Comparison of ENCODE assay signal across 8 cellular contexts in the genomic region with DNA sequence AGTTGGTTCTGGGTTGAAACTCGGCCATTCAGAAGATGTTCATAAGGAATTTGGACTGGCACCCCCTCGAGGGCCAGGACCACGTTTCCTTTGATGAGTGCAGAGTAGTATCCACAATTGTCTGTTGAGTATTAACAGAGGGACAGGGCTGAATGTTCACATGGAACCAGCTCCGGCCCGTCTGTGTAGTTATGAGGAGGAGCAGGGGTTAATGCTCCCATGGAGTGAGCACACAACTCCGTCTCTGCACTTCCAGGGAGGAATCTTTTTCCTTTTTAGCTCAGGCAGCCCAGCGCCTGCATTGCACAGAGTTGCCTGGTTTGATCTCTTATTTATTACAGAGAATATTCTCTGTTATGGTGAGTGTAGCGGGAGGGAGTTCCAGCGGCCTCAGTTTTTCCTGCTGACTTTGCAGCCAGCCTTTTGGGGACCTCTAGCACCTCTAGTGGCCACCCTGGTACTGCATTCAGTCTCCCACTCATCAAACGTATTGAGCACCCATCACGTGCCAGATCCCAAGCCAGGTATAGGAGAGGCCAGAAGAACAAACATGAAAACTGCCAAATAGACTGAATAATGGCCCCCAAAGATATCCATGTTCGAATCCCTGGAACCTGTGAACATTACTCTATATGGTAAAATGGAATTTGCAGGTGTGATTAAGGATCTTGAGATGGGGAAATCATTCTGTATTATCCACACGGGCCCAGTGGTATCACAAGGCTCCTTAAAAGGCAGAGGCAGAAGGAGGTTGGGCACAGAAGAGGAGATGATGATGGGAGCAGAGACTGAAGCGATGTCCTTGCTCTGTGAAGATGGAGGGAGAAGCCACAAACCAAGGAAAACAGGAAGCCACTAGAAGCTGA.
DNase-seq lines count a peak whose midpoint lies in the region; ATAC-seq lines count a peak whose summit lies in the region.

No MANE protein-coding gene starts in this region.

- peak; percentile 98 for ATAC-seq in left lobe of liver

- peak; percentile 44 to 67 (median 60) for DNase-seq in NCI-H1417 (lab: John Stamatoyannopoulos, UW)
- DNase-seq in NCI-H1417 treated with DMSO at 0.1 percent for 48 hours (lab: John Stamatoyannopoulos, UW), result no peak
- peak; percentile 31 for DNase-seq in NCI-H2107 (lab: John Stamatoyannopoulos, UW)
- DNase-seq in activated CD4-positive, alpha-beta T cell treated with anti-CD3 and anti-CD28 coated beads for 1 hour, result peak; percentile 28
- DNase-seq in cerebellum (ENCODE audit: low spot score), result peak; percentile 43
- peak; percentile 71 for DNase-seq in left lobe of liver (ENCODE audit: low spot score)
- DNase-seq in stimulated activated CD4-positive, alpha-beta T cell treated with anti-CD3 and anti-CD28 coated beads, TNF-alpha, amount 100 ng/mL, for 24 hours (ENCODE audit: low read depth in 3 of 3), result peak; percentile 31 to 66 (median 37)
- DNase-seq in cortex of kidney (lab: John Stamatoyannopoulos, UW), result no peak

Comparison
In these comparisons a context has a peak if more than half of its experiments do, and no peak if none do; other contexts are left out.
1. DNase-seq: peak in NCI-H1417 (3 of 3), NCI-H2107 (single experiment), activated CD4-positive, alpha-beta T cell treated with anti-CD3 and anti-CD28 coated beads for 1 hour (single experiment), cerebellum (single experiment), left lobe of liver (single experiment) and stimulated activated CD4-positive, alpha-beta T cell treated with anti-CD3 and anti-CD28 coated beads, TNF-alpha, amount 100 ng/mL, for 24 hours (3 of 3); none in NCI-H1417 treated with DMSO at 0.1 percent for 48 hours (single experiment) and cortex of kidney (single experiment).